ENCODE assay signal across 14 cellular contexts in genomic region chr4:138087181-138087714, GRCh38.
"Had no signal": no experiment of that assay in that cellular context is flagged by ENCODE, and none has a peak within 500 bp of the region (broad histone marks: within the 10 kb centered on the region; RNA-seq: fewer than 3 reads in every experiment).

No MANE protein-coding gene starts in this region.

- H3K27me3 ChIP-seq: dorsolateral prefrontal cortex, sigmoid colon, upper lobe of right lung had no signal

- H3K4me3 Mint-ChIP-seq: activated CD4-positive, alpha-beta memory T cell treated with anti-CD3 and anti-CD28 coated beads for 36 hours; activated naive CD8-positive, alpha-beta T cell; activated T-cell treated with anti-CD3 and anti-CD28 coated beads, Interleukin-2, amount 50 U/mL, for 4 hours; stimulated activated naive CD8-positive, alpha-beta T cell treated with anti-CD3 and anti-CD28 coated beads, Interleukin-15, Interleukin-2, amounts not matched to agents 100 ng/mL and 50 ng/mL, for 24 hours had no signal

- H3K4me3 ChIP-seq: dorsolateral prefrontal cortex, sigmoid colon, upper lobe of right lung had no signal

- ATAC-seq: activated T-cell treated with anti-CD3 and anti-CD28 coated beads, Interleukin-2, amount 50 U/mL, for 4 hours; upper lobe of right lung had no signal

- DNase-seq: activated CD4-positive, alpha-beta memory T cell treated with anti-CD3 and anti-CD28 coated beads for 36 hours; activated gamma-delta T cell; activated T-cell treated with anti-CD3 and anti-CD28 coated beads, Interleukin-2, amount 50 U/mL, for 4 hours; amygdala; dorsolateral prefrontal cortex; posterior cingulate gyrus; sigmoid colon; stimulated activated CD4-positive, alpha-beta T cell treated with anti-CD3 and anti-CD28 coated beads, Interleukin-4, amount 100 ng/mL, for 1 hour; stimulated activated CD8-positive, alpha-beta memory T cell treated with anti-CD3 and anti-CD28 coated beads, Interleukin-4, amount 100 ng/mL, for 48 hours; T-helper 9 cell; upper lobe of right lung had no signal

- H3K4me1 ChIP-seq: upper lobe of right lung had no signal

- H3K36me3 ChIP-seq: sigmoid colon, upper lobe of right lung had no signal

- H3K36me3 Mint-ChIP-seq: activated CD4-positive, alpha-beta memory T cell treated with anti-CD3 and anti-CD28 coated beads for 36 hours; activated naive CD8-positive, alpha-beta T cell had no signal

- H3K27ac Mint-ChIP-seq: activated CD4-positive, alpha-beta memory T cell treated with anti-CD3 and anti-CD28 coated beads for 36 hours; activated naive CD8-positive, alpha-beta T cell; stimulated activated naive CD8-positive, alpha-beta T cell treated with anti-CD3 and anti-CD28 coated beads, Interleukin-15, Interleukin-2, amounts not matched to agents 100 ng/mL and 50 ng/mL, for 24 hours had no signal

- H3K27ac ChIP-seq: dorsolateral prefrontal cortex, upper lobe of right lung, VCaP had no signal

- H3K9me3 ChIP-seq: sigmoid colon, upper lobe of right lung had no signal

- H3K9me3 Mint-ChIP-seq: activated CD4-positive, alpha-beta memory T cell treated with anti-CD3 and anti-CD28 coated beads for 36 hours; activated T-cell treated with anti-CD3 and anti-CD28 coated beads, Interleukin-2, amount 50 U/mL, for 4 hours; stimulated activated naive CD8-positive, alpha-beta T cell treated with anti-CD3 and anti-CD28 coated beads, Interleukin-15, Interleukin-2, amounts not matched to agents 100 ng/mL and 50 ng/mL, for 24 hours had no signal

- H3K27me3 Mint-ChIP-seq: activated CD4-positive, alpha-beta memory T cell treated with anti-CD3 and anti-CD28 coated beads for 36 hours; activated naive CD8-positive, alpha-beta T cell had no signal
